In genomic region chr5:128083811-128084227, GRCh38 we compare ENCODE assay signal across 8 cellular contexts. TPM values are rescaled to one million over a fixed set of nuclear protein-coding genes. Genes with fewer than 3 reads are reported as not detected.
DNase-seq lines count a peak whose midpoint lies in the region; ATAC-seq and TF ChIP-seq lines count a peak whose summit lies in the region.

No MANE protein-coding gene starts in this region.

- peaks cover 3 to 4% of the 10 kb centered on the region in 2 experiments for H3K4me1 ChIP-seq in trophoblast cell (ENCODE audit: control insufficient read depth in 1 of 2, insufficient read depth in 2 of 2, low read length in 2 of 2)

- peak overlapping the region; percentile 77 for H4K8ac ChIP-seq in trophoblast cell (ENCODE audit: low read depth, low read length)

- no peak overlapping the region for H4K12ac ChIP-seq in trophoblast cell (ENCODE audit: low read depth, low read length)

- H3K27me3 ChIP-seq in trophoblast cell (ENCODE audit: insufficient read depth, low read length) = no peaks in the 10 kb centered on the region

- no peak overlapping the region for H3K4ac ChIP-seq in trophoblast cell (ENCODE audit: low read depth, low read length)

- H3K4me3 Mint-ChIP-seq in activated CD4-positive, alpha-beta T cell treated with anti-CD3 and anti-CD28 coated beads, Interleukin-2, amount 10 ng/mL, durations not matched to agents 7 days and 5 days = peak overlapping the region; percentile 21

- peak overlapping the region; percentile 81 for H2BK5ac ChIP-seq in trophoblast cell (ENCODE audit: low read depth, low read length, poor library complexity)

- H3K36me3 ChIP-seq in trophoblast cell (ENCODE audit: control insufficient read depth in 1 of 2, insufficient read depth in 2 of 2, low read length in 2 of 2) = no peaks in the 10 kb centered on the region

- CTCF ChIA-PET in activated CD4-positive, alpha-beta T cell treated with anti-CD3 and anti-CD28 coated beads, Interleukin-2, amount 10 ng/mL, durations not matched to agents 7 days and 5 days (lab: Charles Lee) = interaction anchor here (0.6 to 1.4 kb wide), 3 partner anchors 9 to 552 kb away, joined by 3 to 4 read pairs (median 3); no protein-coding TSS in a partner anchor

- H3K27ac Mint-ChIP-seq in activated CD4-positive, alpha-beta T cell treated with anti-CD3 and anti-CD28 coated beads, Interleukin-2, amount 10 ng/mL, durations not matched to agents 7 days and 5 days = no peak overlapping the region

- H3K9me3 Mint-ChIP-seq in activated CD4-positive, alpha-beta T cell treated with anti-CD3 and anti-CD28 coated beads, Interleukin-2, amount 10 ng/mL, durations not matched to agents 7 days and 5 days = no peaks in the 10 kb centered on the region

- peak overlapping the region; percentile 93 for H3K27ac ChIP-seq in trophoblast cell (ENCODE audit: low read depth, low read length)

- H2AK5ac ChIP-seq in trophoblast cell (ENCODE audit: low read length) = no peak overlapping the region

- POLR2A ChIA-PET in activated CD4-positive, alpha-beta T cell treated with anti-CD3 and anti-CD28 coated beads, Interleukin-2, amount 10 ng/mL, durations not matched to agents 7 days and 5 days (lab: Charles Lee) = no interaction called here

- H3K9ac ChIP-seq in trophoblast cell (ENCODE audit: low read length) = peak overlapping the region; percentile 60

- H3K79me2 ChIP-seq in trophoblast cell (ENCODE audit: control insufficient read depth, insufficient read depth, low read length, poor library complexity) = peaks cover 17% of the 10 kb centered on the region

- in situ Hi-C loops in SK-MEL-5 (cut with HindIII; ENCODE audit: low pct_unique_long_range_greater_than_20kb, low sequenced_read_pairs) = no loop called here

- peaks cover 16% of the 10 kb centered on the region for H3K79me1 ChIP-seq in trophoblast cell (ENCODE audit: low read length)

- H3K4me1 Mint-ChIP-seq in activated CD4-positive, alpha-beta T cell treated with anti-CD3 and anti-CD28 coated beads, Interleukin-2, amount 10 ng/mL, durations not matched to agents 7 days and 5 days = peaks cover 59% of the 10 kb centered on the region

- no peak overlapping the region for H3K23ac ChIP-seq in trophoblast cell (ENCODE audit: low read length)

- H3K27me3 Mint-ChIP-seq in activated CD4-positive, alpha-beta T cell treated with anti-CD3 and anti-CD28 coated beads, Interleukin-2, amount 10 ng/mL, durations not matched to agents 7 days and 5 days = no peaks in the 10 kb centered on the region

- H4K91ac ChIP-seq in trophoblast cell (ENCODE audit: low read depth, low read length) = peak overlapping the region; percentile 81

- no peak for DNase-seq in activated CD4-positive, alpha-beta T cell treated with anti-CD3 and anti-CD28 coated beads, Interleukin-2, amount 10 ng/mL, durations not matched to agents 7 days and 5 days
- no peak for DNase-seq in activated CD4-positive, alpha-beta T cell treated with anti-CD3 and anti-CD28 coated beads for 4 hours
- DNase-seq in SK-MEL-5 (ENCODE audit: low read depth, low spot score) (peak; percentile 52), fibroblast of the aortic adventitia (ENCODE audit: low read depth) (peak; percentile 35), trophoblast cell (no peak), SKM-1 treated with dmso at 0.1 percent for 144 hours (lab: John Stamatoyannopoulos, UW; ENCODE audit: unreplicated experiment) (no peak), Kasumi-1 (lab: John Stamatoyannopoulos, UW) (no peak)

- H2BK12ac ChIP-seq in trophoblast cell (ENCODE audit: low read length) = no peak overlapping the region

- peak overlapping the region; percentile 97 for H2AFZ ChIP-seq in trophoblast cell (ENCODE audit: insufficient read depth, low read length, poor library complexity)

- peak; percentile 35 for ATAC-seq in HG02852 (IDR thresholded peaks at IDR 0.05; ENCODE audit: unreplicated experiment)

- peak overlapping the region; percentile 91 for H3K4me2 ChIP-seq in trophoblast cell (ENCODE audit: low read length)

- H3K9me3 ChIP-seq in trophoblast cell (ENCODE audit: insufficient read depth, low read depth, low read length) = peaks cover 2% of the 10 kb centered on the region

- peak overlapping the region; percentile 88 for H3K14ac ChIP-seq in trophoblast cell (ENCODE audit: low read length)

- peak overlapping the region; percentile 96 for H3K18ac ChIP-seq in trophoblast cell (ENCODE audit: low read length)

- WGBS in trophoblast cell (ENCODE audit: extremely low coverage, insufficient coverage, insufficient read length) = no CpG with 5 or more reads among the region's 53 CpGs

- H3K36me3 Mint-ChIP-seq in activated CD4-positive, alpha-beta T cell treated with anti-CD3 and anti-CD28 coated beads, Interleukin-2, amount 10 ng/mL, durations not matched to agents 7 days and 5 days (ENCODE audit: low read depth) = peaks cover 24% of the 10 kb centered on the region

- peak overlapping the region; percentile 92 for H2BK120ac ChIP-seq in trophoblast cell (ENCODE audit: insufficient read depth, low read length, poor library complexity)

- TF ChIP-seq CTCF in fibroblast of the aortic adventitia (IDR thresholded peaks at IDR 0.05; ENCODE audit: insufficient read depth, low read length) = peak; percentile 42

- H3K4me3 ChIP-seq in fibroblast of the aortic adventitia (ENCODE audit: low read depth, low read length) = peak overlapping the region; percentile 94
- H3K4me3 ChIP-seq in trophoblast cell (ENCODE audit: low read depth, low read length) = peak overlapping the region; percentile 99

RNA-seq across cellular contexts. Expression of gene SLC12A2, which starts 0.3 kb away (rescaled TPM):
- total RNA-seq in activated CD4-positive, alpha-beta T cell treated with anti-CD3 and anti-CD28 coated beads, Interleukin-2, amount 10 ng/mL, durations not matched to agents 7 days and 5 days = 10 to 100 TPM; 15.3 to 16.4 TPM
- total RNA-seq in SK-MEL-5 (2014; rRNA removed; shearing (Covaris generic)) = 27.0 and 28.2 TPM in 2 replicates
- 15.2 and 21.0 TPM in 2 replicates for polyA plus RNA-seq in SK-MEL-5 (2015; cell fraction: cytosol; rRNA removed)
- 25.2 and 28.1 TPM in 2 replicates for polyA plus RNA-seq in SK-MEL-5 (2015; cell fraction: nucleus; rRNA removed)
- total RNA-seq in fibroblast of the aortic adventitia (ENCODE audit: low replicate concordance) = 51.9 and 53.1 TPM in 2 replicates
- polyA plus RNA-seq in trophoblast cell (2013) = 20.8 and 21.9 TPM in 2 replicates

Comparison
In these comparisons a context has a peak if more than half of its experiments do, and no peak if none do; other contexts are left out.
1. DNase-seq: peak in SK-MEL-5 (single experiment) and fibroblast of the aortic adventitia (single experiment); none in activated CD4-positive, alpha-beta T cell treated with anti-CD3 and anti-CD28 coated beads, Interleukin-2, amount 10 ng/mL, durations not matched to agents 7 days and 5 days (single experiment), activated CD4-positive, alpha-beta T cell treated with anti-CD3 and anti-CD28 coated beads for 4 hours (0 of 2), trophoblast cell (0 of 2), SKM-1 treated with dmso at 0.1 percent for 144 hours (single experiment) and Kasumi-1 (0 of 2).